Comparison of ENCODE assay signal across 9 cellular contexts in the genomic region with DNA sequence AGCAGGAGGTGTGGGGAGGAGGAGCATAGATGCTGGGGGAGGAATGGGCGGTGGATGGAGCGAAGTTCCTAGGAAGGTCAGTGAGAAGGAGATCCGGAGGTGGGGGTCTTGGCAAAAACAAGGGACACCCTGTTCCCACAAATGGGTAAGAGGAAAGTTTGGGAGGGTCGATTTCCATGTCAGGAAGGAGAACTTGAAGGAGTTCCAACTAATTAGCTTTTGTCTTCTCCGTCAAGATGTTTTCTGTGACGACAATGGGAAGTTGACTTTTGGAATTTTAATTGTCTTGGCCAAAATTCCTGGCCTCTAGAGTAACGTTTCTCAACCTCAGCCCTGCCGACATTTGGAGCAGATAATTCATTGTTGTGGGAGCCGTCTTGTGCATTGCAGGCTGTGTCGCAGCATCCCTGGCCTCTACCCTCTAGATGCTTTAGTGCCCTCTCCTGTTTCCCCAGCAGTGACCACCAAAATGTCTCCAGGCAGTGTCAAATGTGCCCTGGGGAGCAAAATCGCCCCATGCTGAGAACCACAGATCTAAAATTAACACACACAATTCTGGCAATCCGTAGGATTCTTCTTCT.
DNase-seq lines count a peak whose midpoint lies in the region; ATAC-seq lines count a peak whose summit lies in the region.
"Had no signal": no experiment of that assay in that cellular context is flagged by ENCODE, and none has a peak within 500 bp of the region (broad histone marks: within the 10 kb centered on the region; RNA-seq: fewer than 3 reads in every experiment).

No MANE protein-coding gene starts in this region.

- POLR2A ChIA-PET in activated CD4-positive, alpha-beta T cell treated with anti-CD3 and anti-CD28 coated beads, Interleukin-2, amount 10 ng/mL, durations not matched to agents 7 days and 5 days (lab: Charles Lee): interaction anchor here (2.6 kb wide), 1 partner anchor 33 kb away, joined by 13 read pairs; no protein-coding TSS in a partner anchor

- DNase-seq in activated CD4-positive, alpha-beta T cell treated with anti-CD3 and anti-CD28 coated beads, Interleukin-2, amount 10 ng/mL, durations not matched to agents 7 days and 5 days: no peak
- no peak for DNase-seq in activated CD4-positive, alpha-beta T cell treated with anti-CD3 and anti-CD28 coated beads for 48 hours
- no peak for DNase-seq in activated naive CD8-positive, alpha-beta T cell treated with anti-CD3 and anti-CD28 coated beads, Interleukin-2, amount 50 U/mL, for 24 hours
- DNase-seq in right cardiac atrium (peak; percentile 62 to 73 (median 65)), stromal cell of bone marrow (ENCODE audit: low read depth) (peak; percentile 79), 8988T (no peak)

- peaks cover 2% of the 10 kb centered on the region for H3K4me1 ChIP-seq in right cardiac atrium (ENCODE audit: control insufficient read depth, insufficient read depth, low read length)

- intact Hi-C loops in right cardiac atrium (cut with DNase I): loop anchor here in 1 of 4 donors (2.0 kb wide), 1 partner anchor 95 kb away; no protein-coding TSS in a partner anchor

- H3K9me3 ChIP-seq in right cardiac atrium (ENCODE audit: control insufficient read depth, low read length): no peaks in the 10 kb centered on the region

- H3K36me3 Mint-ChIP-seq in activated CD4-positive, alpha-beta T cell treated with anti-CD3 and anti-CD28 coated beads, Interleukin-2, amount 10 ng/mL, durations not matched to agents 7 days and 5 days (ENCODE audit: low read depth): peaks cover 20% of the 10 kb centered on the region
- H3K36me3 Mint-ChIP-seq in activated naive CD8-positive, alpha-beta T cell treated with anti-CD3 and anti-CD28 coated beads, Interleukin-2, amount 50 U/mL, for 24 hours (ENCODE audit: low read depth): peaks cover 6% of the 10 kb centered on the region

- CTCF ChIA-PET in activated CD4-positive, alpha-beta T cell treated with anti-CD3 and anti-CD28 coated beads, Interleukin-2, amount 10 ng/mL, durations not matched to agents 7 days and 5 days (lab: Charles Lee): interaction anchor here (0.6 to 7.1 kb wide), 11 partner anchors 11 to 253 kb away, joined by 3 to 84 read pairs (median 9); partner anchors contain the start of gene PSMD12

- H3K4me3 ChIP-seq in right cardiac atrium (ENCODE audit: low read length): no peak overlapping the region
- H3K4me3 ChIP-seq: smooth muscle cell had no signal

- 35% methylated on average over 12 of the region's 12 CpGs for WGBS in right cardiac atrium

- H3K4me1 Mint-ChIP-seq in activated CD4-positive, alpha-beta T cell treated with anti-CD3 and anti-CD28 coated beads, Interleukin-2, amount 10 ng/mL, durations not matched to agents 7 days and 5 days: peaks cover 71% of the 10 kb centered on the region
- peaks cover 66% of the 10 kb centered on the region for H3K4me1 Mint-ChIP-seq in activated naive CD8-positive, alpha-beta T cell treated with anti-CD3 and anti-CD28 coated beads, Interleukin-2, amount 50 U/mL, for 24 hours

- peak overlapping the region; percentile 92 for H3K27ac Mint-ChIP-seq in activated CD4-positive, alpha-beta T cell treated with anti-CD3 and anti-CD28 coated beads, Interleukin-2, amount 10 ng/mL, durations not matched to agents 7 days and 5 days
- peak overlapping the region; percentile 33 for H3K27ac Mint-ChIP-seq in activated naive CD8-positive, alpha-beta T cell treated with anti-CD3 and anti-CD28 coated beads, Interleukin-2, amount 50 U/mL, for 24 hours

- H3K9me3 Mint-ChIP-seq in activated CD4-positive, alpha-beta T cell treated with anti-CD3 and anti-CD28 coated beads, Interleukin-2, amount 10 ng/mL, durations not matched to agents 7 days and 5 days: peaks cover 4% of the 10 kb centered on the region
- H3K9me3 Mint-ChIP-seq in activated naive CD8-positive, alpha-beta T cell treated with anti-CD3 and anti-CD28 coated beads, Interleukin-2, amount 50 U/mL, for 24 hours: peaks cover 6% of the 10 kb centered on the region

- no peaks in the 10 kb centered on the region for H3K27me3 Mint-ChIP-seq in activated CD4-positive, alpha-beta T cell treated with anti-CD3 and anti-CD28 coated beads, Interleukin-2, amount 10 ng/mL, durations not matched to agents 7 days and 5 days
- H3K27me3 Mint-ChIP-seq in activated naive CD8-positive, alpha-beta T cell treated with anti-CD3 and anti-CD28 coated beads, Interleukin-2, amount 50 U/mL, for 24 hours: no peaks in the 10 kb centered on the region

- H3K27ac ChIP-seq in right cardiac atrium (ENCODE audit: low read length): peak overlapping the region; percentile 85

- no peaks in the 10 kb centered on the region for H3K27me3 ChIP-seq in right cardiac atrium (ENCODE audit: control insufficient read depth, insufficient read depth)

- no peak for ATAC-seq in activated naive CD8-positive, alpha-beta T cell treated with anti-CD3 and anti-CD28 coated beads, Interleukin-2, amount 50 U/mL, for 24 hours
- peak; percentile 84 to 90 for ATAC-seq in right cardiac atrium
- ATAC-seq in GM18907 (IDR thresholded peaks at IDR 0.05; ENCODE audit: unreplicated experiment): no peak
- ATAC-seq in HG02642 (IDR thresholded peaks at IDR 0.05; ENCODE audit: poor library complexity, unreplicated experiment): no peak

- H3K4me3 Mint-ChIP-seq in activated CD4-positive, alpha-beta T cell treated with anti-CD3 and anti-CD28 coated beads, Interleukin-2, amount 10 ng/mL, durations not matched to agents 7 days and 5 days: peak overlapping the region; percentile 65
- H3K4me3 Mint-ChIP-seq in activated naive CD8-positive, alpha-beta T cell treated with anti-CD3 and anti-CD28 coated beads, Interleukin-2, amount 50 U/mL, for 24 hours: no peak overlapping the region

Comparison
In these comparisons a context has a peak if more than half of its experiments do, and no peak if none do; other contexts are left out.
1. DNase-seq: peak in right cardiac atrium (3 of 3) and stromal cell of bone marrow (single experiment); none in activated CD4-positive, alpha-beta T cell treated with anti-CD3 and anti-CD28 coated beads, Interleukin-2, amount 10 ng/mL, durations not matched to agents 7 days and 5 days (single experiment), activated CD4-positive, alpha-beta T cell treated with anti-CD3 and anti-CD28 coated beads for 48 hours (single experiment), activated naive CD8-positive, alpha-beta T cell treated with anti-CD3 and anti-CD28 coated beads, Interleukin-2, amount 50 U/mL, for 24 hours (single experiment) and 8988T (single experiment).
2. ATAC-seq: peak in right cardiac atrium (2 of 2); none in activated naive CD8-positive, alpha-beta T cell treated with anti-CD3 and anti-CD28 coated beads, Interleukin-2, amount 50 U/mL, for 24 hours (single experiment), GM18907 (single experiment) and HG02642 (single experiment).